1 cellular context compared by ENCODE assay signal in the genomic region with DNA sequence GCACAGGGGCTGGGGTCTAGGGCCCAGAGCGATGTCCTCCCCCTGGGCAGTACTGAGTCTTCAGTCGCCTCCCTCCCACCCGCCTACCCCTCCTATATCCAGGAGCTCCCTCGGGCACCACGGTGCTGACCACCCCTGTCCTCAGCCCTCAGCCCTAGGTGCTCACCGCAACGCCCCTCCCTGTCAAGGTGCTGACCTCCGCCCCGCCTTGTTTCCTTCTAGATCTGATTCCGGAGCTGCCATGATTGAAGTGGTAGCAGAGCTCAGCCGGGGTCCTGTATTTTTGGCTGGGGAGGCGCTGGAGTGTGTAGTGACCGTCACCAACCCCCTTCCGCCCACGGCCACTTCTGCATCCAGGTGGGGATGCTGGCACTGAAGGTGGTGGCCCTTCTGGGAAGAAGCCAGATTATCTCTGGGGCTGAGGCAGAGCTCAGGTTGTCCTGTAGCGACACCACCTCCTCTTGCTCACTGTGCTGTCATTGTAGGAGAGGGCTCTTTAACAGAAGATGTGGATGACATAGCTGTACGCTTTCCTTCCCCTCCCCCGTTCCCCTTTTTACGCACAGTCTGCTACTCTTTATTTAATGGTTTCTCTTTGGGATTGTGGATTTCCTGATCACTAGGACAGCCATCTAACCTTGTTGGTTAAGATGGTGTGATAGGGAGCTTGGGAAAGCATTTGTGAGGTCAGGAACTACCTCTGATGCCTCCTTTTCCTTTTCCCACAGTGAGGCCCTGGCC.
TF ChIP-seq lines count a peak whose summit lies in the region.

No MANE protein-coding gene starts in this region.

TF ChIP-seq in H1, 55 proteins besides CTCF, POLR2A, EP300 and RAD21:
- TF ChIP-seq YY1 (IDR thresholded peaks at IDR 0.05; ENCODE audit: low read depth, low read length) (0 out of 2 replicates have a peak, but pooled peaks have one; percentile 21), KDM1A (IDR thresholded peaks at IDR 0.05; ENCODE audit: borderline replicate concordance, low read length) (no peak), SAP30 (IDR thresholded peaks at IDR 0.05; ENCODE audit: insufficient read depth, insufficient replicate concordance, low read length) (peak; percentile 80), KDM4A (IDR thresholded peaks at IDR 0.05; ENCODE audit: low read depth, low read length, severe bottlenecking) (peak; percentile 25), SIN3A (conservative IDR thresholded peaks at IDR 0.05 in 1 of 2, IDR thresholded peaks at IDR 0.05 in 1 of 2; ENCODE audit: low read depth in 1 of 2, low read length in 2 of 2) (peak; percentile 28 to 43; a peak in 2 of 4 replicates)
